Comparison of ENCODE assay signal across 8 cellular contexts in genomic region chr12:50505386-50505827, GRCh38. TPM values are rescaled to one million over a fixed set of nuclear protein-coding genes. Genes with fewer than 3 reads are reported as not detected.
DNase-seq lines count a peak whose midpoint lies in the region; ATAC-seq, FAIRE-seq and TF ChIP-seq lines count a peak whose summit lies in the region.

No MANE protein-coding gene starts in this region.

- peak; percentile 19 for ATAC-seq in HG02852 (IDR thresholded peaks at IDR 0.05; ENCODE audit: unreplicated experiment)

- H3K4me2 ChIP-seq in PC-9 (peak overlapping the region; percentile 96), astrocyte (ENCODE audit: low read length) (peak overlapping the region; percentile 92)

- POLR2A ChIA-PET in PC-9 (lab: Charles Lee; ENCODE audit: unreplicated experiment): interaction anchor here (0.6 kb wide), 1 partner anchor 102 kb away, joined by 3 read pairs; no protein-coding TSS in a partner anchor

- peaks cover 36% of the 10 kb centered on the region for H3K4me1 Mint-ChIP-seq in astrocyte (ENCODE audit: low read depth, unreplicated experiment)

- H3K36me3 Mint-ChIP-seq in astrocyte (ENCODE audit: low read depth, unreplicated experiment): no peaks in the 10 kb centered on the region

- H3K27ac ChIP-seq in PC-9 (peak overlapping the region; percentile 65), astrocyte (ENCODE audit: low read depth, low read length) (peak overlapping the region; percentile 84), skeletal muscle tissue (ENCODE audit: low read depth, low read length) (peak overlapping the region; percentile 85)

- peak overlapping the region; percentile 93 for H3K27ac Mint-ChIP-seq in astrocyte (ENCODE audit: unreplicated experiment)

- H3K79me2 ChIP-seq in PC-9 (ENCODE audit: low read depth) (peaks cover 55% of the 10 kb centered on the region), astrocyte (ENCODE audit: insufficient read depth, low read length) (peaks cover 59% of the 10 kb centered on the region)

- H3K4me3 Mint-ChIP-seq in astrocyte (ENCODE audit: unreplicated experiment): peak overlapping the region; percentile 96

- DNase-seq in activated CD8-positive, alpha-beta memory T cell treated with anti-CD3 and anti-CD28 coated beads for 48 hours (ENCODE audit: low read depth in 2 of 3, low spot score in 2 of 3): peak in 2 of 3 experiments; percentile 5 to 16
- DNase-seq in activated CD8-positive, alpha-beta memory T cell treated with anti-CD3 and anti-CD28 coated beads for 24 hours: no peak
- no peak for DNase-seq in PC-9
- DNase-seq in astrocyte (ENCODE audit: low read depth): no peak
- no peak for DNase-seq in NCI-H1694 treated with DMSO at 0.1 percent for 48 hours (lab: John Stamatoyannopoulos, UW)

- intact Hi-C loops in PC-9 (cut with micrococcal nuclease; ENCODE audit: unreplicated experiment): loop anchor here (1.0 to 2.0 kb wide), 2 partner anchors 114 to 229 kb away; no protein-coding TSS in a partner anchor

- H4K20me1 ChIP-seq in PC-9 (ENCODE audit: insufficient read depth) (peaks cover 25% of the 10 kb centered on the region), astrocyte (ENCODE audit: insufficient read depth, low read length) (peaks cover 42% of the 10 kb centered on the region)

- H3K27me3 ChIP-seq in PC-9 (ENCODE audit: insufficient read depth, low read depth) (no peaks in the 10 kb centered on the region), astrocyte (ENCODE audit: insufficient read depth, low read length) (no peaks in the 10 kb centered on the region), skeletal muscle tissue (ENCODE audit: control insufficient read depth in 3 of 3, insufficient read depth in 3 of 3, low read length in 3 of 3) (no peaks in the 10 kb centered on the region)

- no peaks in the 10 kb centered on the region for H3K9me3 ChIP-seq in PC-9 (ENCODE audit: insufficient read depth, low read depth)
- no peaks in the 10 kb centered on the region for H3K9me3 ChIP-seq in astrocyte (ENCODE audit: insufficient read depth, low read depth, low read length)
- H3K9me3 ChIP-seq in iPS-18c (ENCODE audit: control insufficient read depth, insufficient read depth, low read length): peaks cover under 1% of the 10 kb centered on the region
- no peaks in the 10 kb centered on the region for H3K9me3 ChIP-seq in skeletal muscle tissue (ENCODE audit: control insufficient read depth in 3 of 3, low read length in 3 of 3)

- TF ChIP-seq CTCF in PC-9 (conservative IDR thresholded peaks at IDR 0.05) (no peak), astrocyte (IDR thresholded peaks at IDR 0.05; ENCODE audit: insufficient read depth, low read depth, low read length) (no peak)

- FAIRE-seq in astrocyte (lab: Jason Lieb, UNC): no peak

- H3K36me3 ChIP-seq in PC-9 (ENCODE audit: low read depth): 0 out of 2 replicates have a peak, but pooled peaks cover 6% of the 10 kb centered on the region
- H3K36me3 ChIP-seq in astrocyte (ENCODE audit: insufficient read depth, low read length): no peaks in the 10 kb centered on the region
- H3K36me3 ChIP-seq in skeletal muscle tissue (ENCODE audit: control insufficient read depth in 3 of 3, insufficient read depth in 3 of 3, low read length in 3 of 3): no peaks in the 10 kb centered on the region

- H3K4me1 ChIP-seq in PC-9 (replicated peaks; ENCODE audit: insufficient read depth) (peaks cover 30% of the 10 kb centered on the region), astrocyte (ENCODE audit: insufficient read depth, low read length) (peaks cover 19% of the 10 kb centered on the region), skeletal muscle tissue (ENCODE audit: control insufficient read depth in 3 of 3, insufficient read depth in 3 of 3, low read length in 3 of 3) (peaks cover 40 to 46% (median 45%) of the 10 kb centered on the region in 3 donors)

- BruUV-seq in PC-9 (replicated peaks; lab: Mats Ljungman, UMichigan): TSS peak; percentile 37

- H3K27me3 Mint-ChIP-seq in astrocyte (ENCODE audit: low read depth, unreplicated experiment): no peaks in the 10 kb centered on the region

- H3K9me2 ChIP-seq in PC-9 (ENCODE audit: insufficient read depth): no peaks in the 10 kb centered on the region

- H3K9me3 Mint-ChIP-seq in astrocyte (ENCODE audit: unreplicated experiment): peaks cover 8% of the 10 kb centered on the region

- peaks cover 11% of the 10 kb centered on the region; the same call in 1 of the 2 replicates for H3F3A ChIP-seq in PC-9 (ENCODE audit: insufficient read depth, low read depth)

- H2AFZ ChIP-seq in PC-9: peak overlapping the region; percentile 90
- H2AFZ ChIP-seq in astrocyte (ENCODE audit: low read depth, low read length): peak overlapping the region; percentile 83

- H3K9ac ChIP-seq in astrocyte (ENCODE audit: low read length) (peak overlapping the region; percentile 96), skeletal muscle tissue (ENCODE audit: low read depth in 1 of 3, low read length in 3 of 3) (peak overlapping the region; percentile 76 to 95 (median 94))

- H3K4me3 ChIP-seq in PC-9 (peak overlapping the region; percentile 96), astrocyte (ENCODE audit: insufficient read depth, low read depth, low read length) (peak overlapping the region; percentile 81), iPS-18c (ENCODE audit: insufficient read depth, low read depth, low read length) (peak overlapping the region; percentile 87), skeletal muscle tissue (ENCODE audit: low read length in 3 of 3) (peak overlapping the region; percentile 83 to 91 (median 89))

- CTCF ChIA-PET in PC-9 (lab: Charles Lee): interaction anchor here (1.2 to 1.5 kb wide), 2 partner anchors 116 to 133 kb away, joined by 4 to 16 read pairs; no protein-coding TSS in a partner anchor

RNA-seq across cellular contexts. Expression of gene DIP2B, which starts 0.6 kb away (rescaled TPM):
- total RNA-seq in PC-9 (2021): 29.0 and 29.4 TPM in 2 replicates
- total RNA-seq in astrocyte: 53.2 and 57.4 TPM in 2 replicates
- 24.0 TPM for total RNA-seq in skeletal muscle tissue

Comparison
In these comparisons a context has a peak if more than half of its experiments do, and no peak if none do; other contexts are left out.
1. DNase-seq: peak in activated CD8-positive, alpha-beta memory T cell treated with anti-CD3 and anti-CD28 coated beads for 48 hours (2 of 3); none in activated CD8-positive, alpha-beta memory T cell treated with anti-CD3 and anti-CD28 coated beads for 24 hours (single experiment), PC-9 (0 of 2), astrocyte (single experiment) and NCI-H1694 treated with DMSO at 0.1 percent for 48 hours (single experiment).
2. Peak in every context shown above with its lines, with median percentiles within 50 percentile points of each other: H3K27ac ChIP-seq and H3K4me3 ChIP-seq.